In genomic region chr1:43530483-43531452, GRCh38 we compare ENCODE assay signal across 8 cellular contexts. TPM values are rescaled to one million over a fixed set of nuclear protein-coding genes. Genes with fewer than 3 reads are reported as not detected.
A peak's percentile ranks its signal among the peaks of the same experiment; 100 is the strongest.
DNase-seq lines count a peak whose midpoint lies in the region; ATAC-seq and TF ChIP-seq lines count a peak whose summit lies in the region.

Gene PTPRF (plus strand): TSS chr1:43530883. CDS start chr1:43545076, 14,193 bp downstream.

- H3K27ac Mint-ChIP-seq in CD4-positive, alpha-beta T cell = no peak within 1 kb of the TSS

- no peak for TF ChIP-seq EP300 in sigmoid colon (IDR thresholded peaks at IDR 0.05)

- peaks cover 41% of the 10 kb centered on the region for H3K4me1 ChIP-seq in HUES48 (ENCODE audit: control insufficient read depth, insufficient read depth, low read length)
- H3K4me1 ChIP-seq in sigmoid colon = peaks cover 0 to 51% (median 49%) of the 10 kb centered on the region in 4 donors

- no peaks in the 10 kb centered on the region for H3K36me3 Mint-ChIP-seq in CD4-positive, alpha-beta T cell (ENCODE audit: low read depth)

- peaks cover 53% of the 10 kb centered on the region for H3K27me3 Mint-ChIP-seq in CD4-positive, alpha-beta T cell

- CTCF ChIA-PET in CD4-positive, alpha-beta T cell (lab: Charles Lee) = interaction anchor here (1.3 to 1.6 kb wide), 3 partner anchors 404 to 517 kb away, joined by 3 to 8 read pairs (median 6); no protein-coding TSS in a partner anchor

- peak in 3 of 10 experiments; percentile 8 to 34 (median 13) for DNase-seq in CD4-positive, alpha-beta T cell
- DNase-seq in SK-N-DZ (ENCODE audit: low spot score) = peak; percentile 37
- DNase-seq in cardiac fibroblast (ENCODE audit: low read depth in 2 of 2) = peak; percentile 11 to 60
- peak; percentile 94 for DNase-seq in iPS-NIHi11 (ENCODE audit: low spot score)
- peak; percentile 86 for DNase-seq in sigmoid colon

- peak within 1 kb of the TSS; percentile 88 for H3K4me3 Mint-ChIP-seq in CD4-positive, alpha-beta T cell

- POLR2A ChIA-PET in CD4-positive, alpha-beta T cell (lab: Charles Lee) = interaction anchor here (1.0 kb wide), 1 partner anchor 9 kb away, joined by 4 read pairs; no protein-coding TSS in a partner anchor

- ATAC-seq in CD4-positive, alpha-beta T cell (ENCODE audit: poor library complexity) = peak; percentile 49
- ATAC-seq in GM18907 (IDR thresholded peaks at IDR 0.05; ENCODE audit: unreplicated experiment) (no peak), GM18517 (IDR thresholded peaks at IDR 0.05; ENCODE audit: unreplicated experiment) (no peak)

- no peaks in the 10 kb centered on the region for H3K9me3 ChIP-seq in CD4-positive, alpha-beta T cell (ENCODE audit: control insufficient read depth, low read length)
- H3K9me3 ChIP-seq in HUES48 (ENCODE audit: control insufficient read depth, insufficient read depth, low read length) = no peaks in the 10 kb centered on the region
- H3K9me3 ChIP-seq in sigmoid colon = no peaks in the 10 kb centered on the region

- 1% methylated on average over 97 of the region's 97 CpGs for WGBS in sigmoid colon, 2 donors

- H3K9ac ChIP-seq in HUES48 (ENCODE audit: low read depth, low read length) = peak within 1 kb of the TSS; percentile 78

- no peak for TF ChIP-seq POLR2A in sigmoid colon (IDR thresholded peaks at IDR 0.05)

- no peaks in the 10 kb centered on the region for H3K36me3 ChIP-seq in HUES48 (ENCODE audit: control insufficient read depth, insufficient read depth, low read length)
- H3K36me3 ChIP-seq in sigmoid colon = no peaks in the 10 kb centered on the region

- H3K4me1 Mint-ChIP-seq in CD4-positive, alpha-beta T cell (ENCODE audit: low read depth) = peaks cover 29% of the 10 kb centered on the region

- no peak within 1 kb of the TSS for H3K27ac ChIP-seq in CD4-positive, alpha-beta T cell (ENCODE audit: low read depth, low read length)
- H3K27ac ChIP-seq in HUES48 (ENCODE audit: low read depth, low read length) (peak within 1 kb of the TSS; percentile 74), sigmoid colon (peak within 1 kb of the TSS; percentile 84 to 97 (median 92))

- H3K9me3 Mint-ChIP-seq in CD4-positive, alpha-beta T cell = no peaks in the 10 kb centered on the region

- H3K4me3 ChIP-seq in HUES48 (ENCODE audit: low read depth, low read length) = peak within 1 kb of the TSS; percentile 92
- H3K4me3 ChIP-seq in cardiac fibroblast (replicated peaks in 1 of 2; ENCODE audit: low read depth in 2 of 2, low read length in 2 of 2) = peak within 1 kb of the TSS; percentile 57 to 75
- H3K4me3 ChIP-seq in sigmoid colon = peak within 1 kb of the TSS; percentile 91 to 97 (median 96)

- H3K27me3 ChIP-seq in CD4-positive, alpha-beta T cell (ENCODE audit: control insufficient read depth, insufficient read depth, low read length) = peaks cover 23% of the 10 kb centered on the region
- H3K27me3 ChIP-seq in HUES48 (ENCODE audit: control insufficient read depth, insufficient read depth, low read length) (peaks cover 12% of the 10 kb centered on the region), sigmoid colon (no peaks in the 10 kb centered on the region)

- intact Hi-C loops in CD4-positive, alpha-beta T cell (cut with DNase I, micrococcal nuclease) = loop anchor here in 1 of 2 experiments (5.0 kb wide), 2 partner anchors 232 to 303 kb away; no protein-coding TSS in a partner anchor
- intact Hi-C loops in sigmoid colon (cut with DNase I) = loop anchor here (1.0 to 10.0 kb wide), 3 partner anchors 35 to 504 kb away; partner anchors contain the start of genes IPO13 and SLC6A9

- no peak for TF ChIP-seq CTCF in CD4-positive, alpha-beta T cell (IDR thresholded peaks at IDR 0.05)
- TF ChIP-seq CTCF in cardiac fibroblast (IDR thresholded peaks at IDR 0.05; ENCODE audit: low read depth, low read length) (no peak), sigmoid colon (IDR thresholded peaks at IDR 0.05) (no peak)

RNA-seq across cellular contexts. Expression of gene PTPRF, which starts in this region (rescaled TPM):
- under 1 TPM; 0.14 TPM for total RNA-seq in CD4-positive, alpha-beta T cell
- polyA plus RNA-seq in SK-N-DZ (2014; cell fraction: cytosol; rRNA removed) = 22.6 and 33.7 TPM in 2 replicates
- polyA plus RNA-seq in SK-N-DZ (2014; cell fraction: nucleus; rRNA removed) = 27.5 and 42.1 TPM in 2 replicates
- 10 to 100 TPM; 38.2 to 78.7 (median 42.9) TPM for total RNA-seq in sigmoid colon
- 100 to 1,000 TPM in 1 of 3 donors, 10 to 100 TPM in 2; 18.6 to 125 (median 31.7) TPM for polyA plus RNA-seq in sigmoid colon

Comparison
In these comparisons a context has a peak if more than half of its experiments do, and no peak if none do; other contexts are left out.
1. RNA of gene PTPRF (total RNA-seq): 38.2 to 78.7 TPM in sigmoid colon; 0.14 TPM in CD4-positive, alpha-beta T cell; every median in the first group is over 10 times any median in the second.
2. Peak in ATAC-seq in CD4-positive, alpha-beta T cell; RNA of the gene not detected or under 1 TPM.
3. Peak in every context shown above with its lines, with median percentiles within 50 percentile points of each other: H3K4me3 ChIP-seq.